Comparison of ENCODE assay signal across 8 cellular contexts in the genomic region with DNA sequence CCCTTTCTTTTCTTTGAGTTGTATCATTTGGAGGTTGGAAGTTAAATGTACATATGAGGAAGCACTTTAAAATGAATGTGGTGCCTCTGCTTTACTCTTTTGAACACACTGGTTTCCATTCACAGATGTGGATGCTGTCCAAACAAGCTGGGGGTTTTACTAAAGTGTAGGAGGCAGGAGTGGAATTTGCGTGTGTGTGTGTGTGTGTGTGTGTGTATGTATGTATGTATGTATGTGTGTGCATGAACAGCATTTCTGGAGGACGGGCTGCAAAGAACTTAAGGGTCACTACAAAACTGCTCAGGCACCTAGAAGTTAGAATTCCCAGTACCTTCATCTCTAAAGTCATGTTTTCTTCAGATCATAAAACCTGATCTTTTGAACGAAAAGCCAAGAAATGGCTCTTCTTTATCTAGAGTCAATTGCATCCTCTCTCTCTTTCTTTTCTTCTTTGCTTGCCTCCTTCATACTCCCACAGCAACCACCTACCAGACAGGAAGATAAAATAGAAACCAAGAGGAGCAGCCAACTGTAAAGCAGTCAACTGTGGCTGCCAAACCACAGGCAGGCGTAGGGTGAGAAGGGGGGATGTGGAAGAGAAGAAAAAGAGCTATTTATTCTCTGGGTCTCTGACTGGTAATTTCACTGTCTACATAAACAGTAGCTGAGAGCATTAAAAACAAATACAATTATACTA.
DNase-seq lines count a peak whose midpoint lies in the region; ATAC-seq and TF ChIP-seq lines count a peak whose summit lies in the region.

No MANE protein-coding gene starts in this region.

- intact Hi-C loops in transverse colon (cut with DNase I; ENCODE audit: low total_unique reads) (no loop called here), left colon (cut with DNase I, micrococcal nuclease) (no loop called here)

- TF ChIP-seq POLR2A in transverse colon (IDR thresholded peaks at IDR 0.05) = no peak

- H3K4me3 ChIP-seq in astrocyte of the spinal cord (ENCODE audit: low read depth, low read length) = no peak overlapping the region
- H3K4me3 ChIP-seq in transverse colon = no peak overlapping the region
- H3K4me3 ChIP-seq in foreskin fibroblast (ENCODE audit: low read depth in 1 of 2, low read length in 2 of 2) = no peak overlapping the region

- DNase-seq in NCI-H2196 treated with DMSO at 0.1 percent for 48 hours (lab: John Stamatoyannopoulos, UW; ENCODE audit: unreplicated experiment) = peak; percentile 25
- peak; percentile 28 for DNase-seq in astrocyte of the spinal cord (ENCODE audit: low read depth, low spot score)
- peak; percentile 15 for DNase-seq in transverse colon
- no peak for DNase-seq in foreskin fibroblast
- DNase-seq in HuH-7 (ENCODE audit: low spot score) = no peak
- no peak for DNase-seq in left colon

- H3K27ac ChIP-seq in transverse colon = no peak overlapping the region

- H3K36me3 ChIP-seq in transverse colon = no peaks in the 10 kb centered on the region

- no peak for TF ChIP-seq CTCF in astrocyte of the spinal cord (IDR thresholded peaks at IDR 0.05; ENCODE audit: low read depth, low read length)
- no peak for TF ChIP-seq CTCF in transverse colon (IDR thresholded peaks at IDR 0.05)
- TF ChIP-seq CTCF in foreskin fibroblast (IDR thresholded peaks at IDR 0.05; ENCODE audit: low read depth, low read length) = no peak

- no peak for TF ChIP-seq EP300 in transverse colon (IDR thresholded peaks at IDR 0.05; ENCODE audit: low read depth)

- H3K27me3 ChIP-seq in transverse colon = no peaks in the 10 kb centered on the region

- H3K4me1 ChIP-seq in transverse colon = peaks cover 0 to 7% (median 0%) of the 10 kb centered on the region in 4 donors

- ATAC-seq in GM18870 (IDR thresholded peaks at IDR 0.05; ENCODE audit: unreplicated experiment) (peak; percentile 99), HG02759 (IDR thresholded peaks at IDR 0.05; ENCODE audit: unreplicated experiment) (peak; percentile 98), left colon (no peak)

- in situ Hi-C loops in astrocyte of the spinal cord (cut with HindIII; ENCODE audit: low sequenced_read_pairs) = no loop called here
- in situ Hi-C loops in transverse colon (cut with MboI; ENCODE audit: low pct_ligation_motif_present in 1 of 4, low pct_unique_long_range_greater_than_20kb in 1 of 4, low sequenced_read_pairs in 3 of 4) = no loop called here

- no peaks in the 10 kb centered on the region for H3K9me3 ChIP-seq in transverse colon

- 63 to 66% methylated on average over 2 to 4 of the region's 4 CpGs for WGBS in transverse colon (ENCODE audit: low coverage in 1 of 2), 2 donors

Comparison
In these comparisons a context has a peak if more than half of its experiments do, and no peak if none do; other contexts are left out.
1. DNase-seq: peak in NCI-H2196 treated with DMSO at 0.1 percent for 48 hours (single experiment), astrocyte of the spinal cord (single experiment) and transverse colon (single experiment); none in foreskin fibroblast (0 of 2), HuH-7 (single experiment) and left colon (0 of 2).